Comparison of ENCODE assay signal across 1 cellular context in genomic region chr9:134395002-134395517, GRCh38.
TF ChIP-seq lines count a peak whose summit lies in the region.

No MANE protein-coding gene starts in this region.

TF ChIP-seq in GM12878, 131 proteins besides CTCF, POLR2A, EP300 and RAD21:
- TF ChIP-seq, protein P1, sequence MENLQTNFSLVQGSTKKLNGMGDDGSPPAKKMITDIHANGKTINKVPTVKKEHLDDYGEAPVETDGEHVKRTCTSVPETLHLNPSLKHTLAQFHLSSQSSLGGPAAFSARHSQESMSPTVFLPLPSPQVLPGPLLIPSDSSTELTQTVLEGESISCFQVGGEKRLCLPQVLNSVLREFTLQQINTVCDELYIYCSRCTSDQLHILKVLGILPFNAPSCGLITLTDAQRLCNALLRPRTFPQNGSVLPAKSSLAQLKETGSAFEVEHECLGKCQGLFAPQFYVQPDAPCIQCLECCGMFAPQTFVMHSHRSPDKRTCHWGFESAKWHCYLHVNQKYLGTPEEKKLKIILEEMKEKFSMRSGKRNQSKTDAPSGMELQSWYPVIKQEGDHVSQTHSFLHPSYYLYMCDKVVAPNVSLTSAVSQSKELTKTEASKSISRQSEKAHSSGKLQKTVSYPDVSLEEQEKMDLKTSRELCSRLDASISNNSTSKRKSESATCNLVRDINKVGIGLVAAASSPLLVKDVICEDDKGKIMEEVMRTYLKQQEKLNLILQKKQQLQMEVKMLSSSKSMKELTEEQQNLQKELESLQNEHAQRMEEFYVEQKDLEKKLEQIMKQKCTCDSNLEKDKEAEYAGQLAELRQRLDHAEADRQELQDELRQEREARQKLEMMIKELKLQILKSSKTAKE (IDR thresholded peaks at IDR 0.05; ENCODE audit: low read depth, poor library complexity, severe bottlenecking): no peak
- TF ChIP-seq RBBP5 (conservative IDR thresholded peaks at IDR 0.05): no peak
- TF ChIP-seq GATAD2B (conservative IDR thresholded peaks at IDR 0.05; ENCODE audit: low read depth): no peak
- no peak for TF ChIP-seq SP1 (IDR thresholded peaks at IDR 0.05; ENCODE audit: low read depth, low read length)
- no peak for TF ChIP-seq POLR2AphosphoS2 (IDR thresholded peaks at IDR 0.05; ENCODE audit: low read depth, low read length)
- no peak for TF ChIP-seq ZBTB33 (IDR thresholded peaks at IDR 0.05)
- no peak for TF ChIP-seq FOS (IDR thresholded peaks at IDR 0.05; ENCODE audit: borderline replicate concordance, extremely low read depth, insufficient read length)
- no peak for TF ChIP-seq MEF2A (IDR thresholded peaks at IDR 0.05; ENCODE audit: insufficient read depth, low read depth, low read length)
- no peak for TF ChIP-seq NR2C2 (IDR thresholded peaks at IDR 0.05; ENCODE audit: borderline replicate concordance, control insufficient read depth, insufficient read length, low read depth)
- TF ChIP-seq SREBF2 (IDR thresholded peaks at IDR 0.05; ENCODE audit: low read length): no peak
- TF ChIP-seq MXI1 (IDR thresholded peaks at IDR 0.05; ENCODE audit: low read depth, low read length): no peak
